In genomic region chr14:102545461-102546265, GRCh38 we compare ENCODE assay signal across 11 cellular contexts. TPM values are rescaled to one million over a fixed set of nuclear protein-coding genes. Genes with fewer than 3 reads are reported as not detected.
DNase-seq lines count a peak whose midpoint lies in the region; ATAC-seq, FAIRE-seq and TF ChIP-seq lines count a peak whose summit lies in the region.
"Had no signal": no experiment of that assay in that cellular context is flagged by ENCODE, and none has a peak within 500 bp of the region (broad histone marks: within the 10 kb centered on the region; RNA-seq: fewer than 3 reads in every experiment).

No MANE protein-coding gene starts in this region.

- TF ChIP-seq EP300 in HepG2 (IDR thresholded peaks at IDR 0.05; ENCODE audit: low read depth in 2 of 2, low read length in 2 of 2) (no peak; a peak in 1 of 4 replicates), HepG2 (CRISPR knock-in tag; IDR thresholded peaks at IDR 0.05; ENCODE audit: borderline replicate concordance) (no peak), transverse colon (IDR thresholded peaks at IDR 0.05; ENCODE audit: low read depth) (no peak)

- TF ChIP-seq RAD21 in HepG2 (CRISPR knock-in tag; IDR thresholded peaks at IDR 0.05), result 0 out of 2 replicates have a peak, but pooled peaks have one; percentile 7

- no peaks in the 10 kb centered on the region for H4K20me1 ChIP-seq in HepG2 (ENCODE audit: insufficient read depth, low read length)

- CTCF ChIA-PET in HepG2 (lab: Yijun Ruan, JAX; ENCODE audit: low intra/inter-chr PET ratio, low total read pairs), result no interaction called here

- POLR2A ChIA-PET in HepG2 (lab: Yijun Ruan, JAX), result interaction anchor here (0.8 to 1.9 kb wide), 3 partner anchors 21 to 45 kb away, joined by 3 to 12 read pairs (median 4); no protein-coding TSS in a partner anchor

- H3K4me3 ChIP-seq in HepG2 (replicated peaks in 1 of 3; ENCODE audit: insufficient read depth in 1 of 3, low read depth in 2 of 3, low read length in 3 of 3) (peak overlapping the region; percentile 67 to 92 (median 82)), right lobe of liver (no peak overlapping the region), adipocyte (ENCODE audit: low read length) (no peak overlapping the region), iPS-15b (ENCODE audit: low read depth, low read length) (peak overlapping the region; percentile 38), transverse colon (peak overlapping the region in 2 of 4 donors; percentile 29 to 36)
- H3K4me3 ChIP-seq: SJSA1 had no signal

- intact Hi-C loops in HepG2 (cut with micrococcal nuclease; ENCODE audit: unreplicated experiment) (loop anchor here (2.0 kb wide), 1 partner anchor 47 kb away; the partner anchor contains the start of gene RCOR1), right lobe of liver (cut with DNase I) (no loop called here), transverse colon (cut with DNase I; ENCODE audit: low total_unique reads) (no loop called here)

- no peaks in the 10 kb centered on the region for H3K9me3 ChIP-seq in HepG2 (ENCODE audit: low read length)
- H3K9me3 ChIP-seq in right lobe of liver, result no peaks in the 10 kb centered on the region
- H3K9me3 ChIP-seq in adipocyte (ENCODE audit: control insufficient read depth, low read length), result no peaks in the 10 kb centered on the region
- H3K9me3 ChIP-seq in iPS-15b (ENCODE audit: control insufficient read depth, insufficient read depth, low read length), result no peaks in the 10 kb centered on the region
- no peaks in the 10 kb centered on the region for H3K9me3 ChIP-seq in transverse colon
- H3K9me3 ChIP-seq: SJSA1 had no signal

- ATAC-seq in HepG2, result peak; percentile 52
- ATAC-seq in right lobe of liver, result no peak
- no peak for ATAC-seq in HG03039 (IDR thresholded peaks at IDR 0.05; ENCODE audit: unreplicated experiment)
- ATAC-seq in HG02759 (IDR thresholded peaks at IDR 0.05; ENCODE audit: unreplicated experiment), result no peak

- under 1% methylated on average over 25 of the region's 29 CpGs for WGBS in HepG2 (ENCODE audit: low lambda C conversion rate)
- 64% methylated on average over 24 of the region's 29 CpGs for WGBS in right lobe of liver (ENCODE audit: insufficient coverage, low coverage, low lambda C conversion rate, missing lambda C conversion rate)
- WGBS in transverse colon (ENCODE audit: low coverage in 1 of 2), 2 donors, result 59 to 96% methylated on average over 4 to 29 of the region's 29 CpGs

- H3K79me2 ChIP-seq in HepG2 (ENCODE audit: insufficient read depth, low read length), result peaks cover 17% of the 10 kb centered on the region

- H3K36me3 ChIP-seq in HepG2 (replicated peaks in 1 of 2; ENCODE audit: control insufficient read depth in 1 of 2, insufficient read depth in 2 of 2, low read length in 2 of 2) (no peaks in the 10 kb centered on the region), right lobe of liver (no peaks in the 10 kb centered on the region), adipocyte (ENCODE audit: control insufficient read depth, insufficient read depth, low read length, severe bottlenecking) (no peaks in the 10 kb centered on the region), iPS-15b (ENCODE audit: control insufficient read depth, insufficient read depth, low read length) (no peaks in the 10 kb centered on the region), transverse colon (no peaks in the 10 kb centered on the region)
- H3K36me3 ChIP-seq: SJSA1 had no signal

- H3K9ac ChIP-seq in HepG2 (ENCODE audit: insufficient read depth, low read depth, low read length) (peak overlapping the region; percentile 89), adipocyte (ENCODE audit: low read length) (no peak overlapping the region), iPS-15b (ENCODE audit: low read depth, low read length) (peak overlapping the region; percentile 49)

- H3K4me1 ChIP-seq in HepG2 (ENCODE audit: insufficient read depth, low read length) (peaks cover 59% of the 10 kb centered on the region), right lobe of liver (no peaks in the 10 kb centered on the region), adipocyte (ENCODE audit: control insufficient read depth, insufficient read depth, low read length) (peaks cover 9% of the 10 kb centered on the region), iPS-15b (ENCODE audit: control insufficient read depth, insufficient read depth, low read length) (peaks cover 8% of the 10 kb centered on the region), transverse colon (peaks cover 7 to 18% (median 16%) of the 10 kb centered on the region in 4 donors)

- FAIRE-seq in HepG2 (lab: Jason Lieb, UNC), result no peak
- FAIRE-seq: bronchial epithelial cell had no signal

- H3K27ac ChIP-seq in HepG2 (ENCODE audit: extremely low read length, insufficient read depth, low read length) (peak overlapping the region; percentile 93), right lobe of liver (no peak overlapping the region), transverse colon (peak overlapping the region; percentile 28 to 51 (median 41))
- H3K27ac ChIP-seq: SJSA1 had no signal

- peak overlapping the region; percentile 87 for H3K4me2 ChIP-seq in HepG2 (ENCODE audit: low read depth, low read length)

- TF ChIP-seq CTCF in HepG2 (CRISPR knock-in tag; IDR thresholded peaks at IDR 0.05) (peak; percentile 49), right lobe of liver (IDR thresholded peaks at IDR 0.05) (no peak), transverse colon (IDR thresholded peaks at IDR 0.05) (no peak)

- TF ChIP-seq POLR2A in HepG2 (IDR thresholded peaks at IDR 0.05; ENCODE audit: insufficient read depth in 1 of 2, low read depth in 2 of 2, low read length in 2 of 2), result peak in 1 of 2 experiments; percentile 58; a peak in 1 of 4 replicates
- no peak for TF ChIP-seq POLR2A in right lobe of liver (IDR thresholded peaks at IDR 0.05)
- TF ChIP-seq POLR2A in transverse colon (IDR thresholded peaks at IDR 0.05), result no peak

- H2AFZ ChIP-seq in HepG2 (ENCODE audit: low read length), result no peak overlapping the region

- TSS peak; percentile 69 for BruUV-seq in HepG2 (replicated peaks; lab: Mats Ljungman, UMichigan)

- DNase-seq in HepG2 (ENCODE audit: low spot score), result peak; percentile 63
- no peak for DNase-seq in right lobe of liver
- peak; percentile 16 for DNase-seq in adipocyte (ENCODE audit: low read depth)
- DNase-seq in transverse colon, result no peak
- DNase-seq in NCI-H345 (lab: John Stamatoyannopoulos, UW), result no peak
- DNase-seq: DMS53 had no signal

- no peaks in the 10 kb centered on the region; a peak in 1 of 5 replicates for H3K27me3 ChIP-seq in HepG2 (ENCODE audit: control insufficient read depth in 1 of 2, insufficient read depth in 2 of 2, low read length in 2 of 2)
- peaks cover 0 to 9% of the 10 kb centered on the region in 2 donors for H3K27me3 ChIP-seq in right lobe of liver
- peaks cover 16% of the 10 kb centered on the region for H3K27me3 ChIP-seq in adipocyte (replicated peaks; ENCODE audit: control insufficient read depth, insufficient read depth, low read length)
- H3K27me3 ChIP-seq in iPS-15b (ENCODE audit: control insufficient read depth, insufficient read depth, low read length), result no peaks in the 10 kb centered on the region
- H3K27me3 ChIP-seq in transverse colon, result peaks cover 19% of the 10 kb centered on the region
- H3K27me3 ChIP-seq: SJSA1 had no signal

- in situ Hi-C loops in HepG2 (cut with HindIII; ENCODE audit: extremely low pct_ligation_motif_present, low pct_unique_long_range_greater_than_20kb), result no loop called here
- in situ Hi-C loops in transverse colon (cut with MboI; ENCODE audit: low pct_ligation_motif_present in 1 of 4, low pct_unique_long_range_greater_than_20kb in 1 of 4, low sequenced_read_pairs in 3 of 4), result no loop called here

RNA-seq across cellular contexts. Expression of gene ANKRD9, which starts 36.1 kb away (rescaled TPM):
- total RNA-seq in HepG2 (2016; rRNA removed; fragmentation: Illumina TruSeq; extraction: Trizol) (5.7 and 10.0 TPM in 2 replicates), right lobe of liver (10 to 100 TPM in 2 of 6 experiments, 1 to 10 TPM in 4; 7.5 to 33.8 (median 8.9) TPM), transverse colon (100 to 1,000 TPM; 171 to 504 (median 319) TPM)
- 14.3 and 16.0 TPM in 2 replicates for total RNA-seq in HepG2 (2016; cell fraction: cytosol; rRNA removed; fragmentation: Illumina TruSeq; extraction: Trizol; ENCODE audit: low read depth)
- total RNA-seq in HepG2 (2016; cell fraction: insoluble cytoplasmic fraction; rRNA removed; fragmentation: Illumina TruSeq; extraction: Trizol), result 5.0 and 10.4 TPM in 2 replicates
- 17.4 and 22.1 TPM in 2 replicates for total RNA-seq in HepG2 (2016; cell fraction: membrane; rRNA removed; fragmentation: Illumina TruSeq; extraction: Trizol)
- 10.0 and 10.9 TPM in 2 replicates for total RNA-seq in HepG2 (2016; cell fraction: nucleus; rRNA removed; fragmentation: Illumina TruSeq; extraction: Trizol)
- polyA plus RNA-seq in HepG2 (2011; rRNA removed), result 15.0 and 23.2 TPM in 2 replicates
- polyA plus RNA-seq in HepG2 (2011; cell fraction: cytosol; rRNA removed), result 15.5 and 27.2 TPM in 2 replicates
- 167 and 168 TPM in 2 replicates for polyA plus RNA-seq in HepG2 (2011; cell fraction: nucleus; rRNA removed)
- polyA plus RNA-seq in HepG2 (2012), result 10.5 and 17.4 TPM in 2 replicates
- 15.9 and 17.0 TPM in 2 replicates for polyA plus RNA-seq in HepG2 (2016; cell fraction: cytosol; fragmentation: Illumina TruSeq; extraction: Trizol; ENCODE audit: low read depth)
- 5.9 and 6.8 TPM in 2 replicates for polyA plus RNA-seq in HepG2 (2016; cell fraction: insoluble cytoplasmic fraction; fragmentation: Illumina TruSeq; extraction: Trizol; ENCODE audit: low read depth)
- 15.7 and 16.1 TPM in 2 replicates for polyA plus RNA-seq in HepG2 (2016; cell fraction: membrane; fragmentation: Illumina TruSeq; extraction: Trizol; ENCODE audit: low read depth)
- 29.1 and 29.7 TPM in 2 replicates for polyA plus RNA-seq in HepG2 (2016; cell fraction: nucleus; fragmentation: Illumina TruSeq; extraction: Trizol; ENCODE audit: insufficient read depth, low read depth)
- polyA minus RNA-seq in HepG2 (2011; rRNA and poly(A)+ RNA removed; ENCODE audit: low replicate concordance), result 16.4 and 20.4 TPM in 2 replicates
- polyA minus RNA-seq in HepG2 (2011; cell fraction: cytosol; rRNA and poly(A)+ RNA removed), result 9.8 and 9.9 TPM in 2 replicates
- 11.9 and 12.4 TPM in 2 replicates for polyA minus RNA-seq in HepG2 (2011; cell fraction: nucleus; rRNA and poly(A)+ RNA removed)

RNA-seq across cellular contexts. Expression of gene RCOR1, which starts 46.8 kb away (rescaled TPM):
- total RNA-seq in HepG2 (2016; rRNA removed; fragmentation: Illumina TruSeq; extraction: Trizol), result 11.1 and 14.8 TPM in 2 replicates
- 5.2 and 6.2 TPM in 2 replicates for total RNA-seq in HepG2 (2016; cell fraction: cytosol; rRNA removed; fragmentation: Illumina TruSeq; extraction: Trizol; ENCODE audit: low read depth)
- total RNA-seq in HepG2 (2016; cell fraction: insoluble cytoplasmic fraction; rRNA removed; fragmentation: Illumina TruSeq; extraction: Trizol), result 10.9 and 13.8 TPM in 2 replicates
- 6.6 and 7.2 TPM in 2 replicates for total RNA-seq in HepG2 (2016; cell fraction: membrane; rRNA removed; fragmentation: Illumina TruSeq; extraction: Trizol)
- 15.7 and 18.1 TPM in 2 replicates for total RNA-seq in HepG2 (2016; cell fraction: nucleus; rRNA removed; fragmentation: Illumina TruSeq; extraction: Trizol)
- 10.2 and 10.5 TPM in 2 replicates for polyA plus RNA-seq in HepG2 (2011; rRNA removed)
- 5.8 and 9.2 TPM in 2 replicates for polyA plus RNA-seq in HepG2 (2011; cell fraction: cytosol; rRNA removed)
- 7.8 and 8.1 TPM in 2 replicates for polyA plus RNA-seq in HepG2 (2011; cell fraction: nucleus; rRNA removed)
- polyA plus RNA-seq in HepG2 (2012), result 12.0 and 12.1 TPM in 2 replicates
- 0.57 and 0.69 TPM in 2 replicates for polyA plus RNA-seq in HepG2 (2016; cell fraction: cytosol; fragmentation: Illumina TruSeq; extraction: Trizol; ENCODE audit: low read depth)
- polyA plus RNA-seq in HepG2 (2016; cell fraction: insoluble cytoplasmic fraction; fragmentation: Illumina TruSeq; extraction: Trizol; ENCODE audit: low read depth), result 14.2 and 16.0 TPM in 2 replicates
- polyA plus RNA-seq in HepG2 (2016; cell fraction: membrane; fragmentation: Illumina TruSeq; extraction: Trizol; ENCODE audit: low read depth), result 1.9 and 2.5 TPM in 2 replicates
- polyA plus RNA-seq in HepG2 (2016; cell fraction: nucleus; fragmentation: Illumina TruSeq; extraction: Trizol; ENCODE audit: insufficient read depth, low read depth), result 19.9 and 20.7 TPM in 2 replicates
- polyA minus RNA-seq in HepG2 (2011; rRNA and poly(A)+ RNA removed; ENCODE audit: low replicate concordance), result 15.4 and 22.7 TPM in 2 replicates
- polyA minus RNA-seq in HepG2 (2011; cell fraction: cytosol; rRNA and poly(A)+ RNA removed), result 11.9 and 12.5 TPM in 2 replicates
- polyA minus RNA-seq in HepG2 (2011; cell fraction: nucleus; rRNA and poly(A)+ RNA removed), result 25.1 TPM in 2 replicates
- total RNA-seq in right lobe of liver, result 10 to 100 TPM in 2 of 6 experiments, 1 to 10 TPM in 4; 7.5 to 14.1 (median 8.7) TPM
- total RNA-seq in transverse colon, result 10 to 100 TPM; 15.7 to 31.0 (median 25.8) TPM

Comparison
In these comparisons a context has a peak if more than half of its experiments do, and no peak if none do; other contexts are left out.
1. DNase-seq: peak in HepG2 (single experiment) and adipocyte (single experiment); none in right lobe of liver (0 of 3), transverse colon (single experiment) and NCI-H345 (single experiment).
2. H3K27ac ChIP-seq: peak in HepG2 (single experiment) and transverse colon (4 of 4); none in right lobe of liver (0 of 3).
3. H3K4me3 ChIP-seq: peak in HepG2 (3 of 3) and iPS-15b (single experiment); none in right lobe of liver (0 of 3) and adipocyte (single experiment).
4. RNA of gene ANKRD9, which starts 36.1 kb away (total RNA-seq): 171 to 504 TPM in transverse colon; 5.0 to 22.1 TPM in HepG2 and 7.5 to 33.8 TPM in right lobe of liver; every median in the first group is over 4 times any median in the second.